In genomic region chr14:49853158-49853477, GRCh38 we compare ENCODE assay signal across 8 cellular contexts. TPM values are rescaled to one million over a fixed set of nuclear protein-coding genes. Genes with fewer than 3 reads are reported as not detected.
DNase-seq lines count a peak whose midpoint lies in the region; ATAC-seq, FAIRE-seq and TF ChIP-seq lines count a peak whose summit lies in the region.

No MANE protein-coding gene starts in this region.

- H3K4me3 Mint-ChIP-seq in activated naive CD8-positive, alpha-beta T cell = peak overlapping the region; percentile 98

- TF ChIP-seq POLR2A in thyroid gland (IDR thresholded peaks at IDR 0.05) = no peak

- H3K27ac ChIP-seq in keratinocyte (ENCODE audit: control insufficient read depth, insufficient read depth, low read length) = peak overlapping the region; percentile 87
- H3K27ac ChIP-seq in thyroid gland = peak overlapping the region; percentile 43 to 82 (median 75)

- no peaks in the 10 kb centered on the region for H4K20me1 ChIP-seq in keratinocyte (ENCODE audit: control insufficient read depth, extremely low read depth, insufficient read depth, low read length)

- H3K9me3 ChIP-seq in keratinocyte (ENCODE audit: control insufficient read depth, low read depth, low read length) = no peaks in the 10 kb centered on the region
- no peaks in the 10 kb centered on the region for H3K9me3 ChIP-seq in thyroid gland

- H2AFZ ChIP-seq in keratinocyte (ENCODE audit: control insufficient read depth, low read length) = peak overlapping the region; percentile 87

- intact Hi-C loops in thyroid gland (cut with DNase I) = no loop called here

- H3K36me3 Mint-ChIP-seq in activated naive CD8-positive, alpha-beta T cell = peaks cover 6% of the 10 kb centered on the region

- no peak for TF ChIP-seq CTCF in keratinocyte (optimal IDR thresholded peaks at IDR 0.05 in 1 of 3, IDR thresholded peaks at IDR 0.05 in 1 of 3, conservative IDR thresholded peaks at IDR 0.05 in 1 of 3; ENCODE audit: extremely low read depth in 1 of 3, insufficient read depth in 2 of 3, low read length in 3 of 3)
- TF ChIP-seq CTCF in thyroid gland (IDR thresholded peaks at IDR 0.05) = peak in 2 of 6 experiments; percentile 5 to 6

- H3K27me3 ChIP-seq in keratinocyte (ENCODE audit: control insufficient read depth, extremely low read depth, insufficient read depth, low read length) (no peaks in the 10 kb centered on the region), thyroid gland (no peaks in the 10 kb centered on the region)

- H3K4me1 ChIP-seq in keratinocyte (ENCODE audit: control insufficient read depth, extremely low read depth, insufficient read depth, low read length) (peaks cover 8% of the 10 kb centered on the region), thyroid gland (peaks cover 5 to 23% of the 10 kb centered on the region in 2 donors)

- ATAC-seq in HG02852 (IDR thresholded peaks at IDR 0.05; ENCODE audit: unreplicated experiment) = peak; percentile 6

- dilution Hi-C loops in keratinocyte (cut with MboI; ENCODE audit: extremely low pct_ligation_motif_present, low sequenced_read_pairs) = no loop called here

- WGBS in thyroid gland, 2 donors = 4 to 7% methylated on average over 14 of the region's 14 CpGs

- no peak for FAIRE-seq in keratinocyte (lab: Jason Lieb, UNC)

- DNase-seq in keratinocyte (ENCODE audit: low read depth, low spot score) = no peak
- DNase-seq in thyroid gland = no peak
- DNase-seq in NCI-H226 = no peak
- DNase-seq in NCI-H2029 treated with DMSO at 0.1 percent for 48 hours (lab: John Stamatoyannopoulos, UW) = no peak
- DNase-seq in stimulated activated CD4-positive, alpha-beta T cell treated with anti-CD3 and anti-CD28 coated beads, Interleukin-12 subunit alpha, Interleukin-12 subunit beta, amount 100 ng/mL, for 4 hours = no peak

- no peaks in the 10 kb centered on the region for H3K9me3 Mint-ChIP-seq in activated naive CD8-positive, alpha-beta T cell (ENCODE audit: low read depth)

- peaks cover 36% of the 10 kb centered on the region for H3K4me1 Mint-ChIP-seq in activated naive CD8-positive, alpha-beta T cell (ENCODE audit: low read depth)

- H3K36me3 ChIP-seq in keratinocyte (ENCODE audit: control insufficient read depth in 2 of 2, extremely low read depth in 1 of 2, insufficient read depth in 2 of 2, low read length in 2 of 2) (peaks cover 3 to 7% of the 10 kb centered on the region in 2 experiments), thyroid gland (peaks cover 8 to 10% of the 10 kb centered on the region in 2 donors)

- H3K4me3 ChIP-seq in GM08714 (ENCODE audit: low read length) = peak overlapping the region; percentile 87
- peak overlapping the region; percentile 74 to 98 (median 96) for H3K4me3 ChIP-seq in keratinocyte (ENCODE audit: control insufficient read depth in 2 of 3, extremely low read depth in 1 of 3, insufficient read depth in 2 of 3, low read depth in 1 of 3, low read length in 3 of 3)
- peak overlapping the region in 2 of 3 donors; percentile 51 to 79 for H3K4me3 ChIP-seq in thyroid gland (replicated peaks in 1 of 3)

- H3K9me1 ChIP-seq in keratinocyte (ENCODE audit: control insufficient read depth, extremely low read depth, insufficient read depth, low read length) = no peaks in the 10 kb centered on the region

- H3K4me2 ChIP-seq in keratinocyte (ENCODE audit: control insufficient read depth, extremely low read depth, insufficient read depth, low read depth, low read length) = peak overlapping the region; percentile 94

- H3K9ac ChIP-seq in keratinocyte (ENCODE audit: control insufficient read depth, extremely low read depth, insufficient read depth, low read length) = peak overlapping the region; percentile 97

- peaks cover 39% of the 10 kb centered on the region for H3K79me2 ChIP-seq in keratinocyte (ENCODE audit: control insufficient read depth, insufficient read depth, low read length)

- peak overlapping the region; percentile 99 for H3K27ac Mint-ChIP-seq in activated naive CD8-positive, alpha-beta T cell

- no peaks in the 10 kb centered on the region for H3K27me3 Mint-ChIP-seq in activated naive CD8-positive, alpha-beta T cell

RNA-seq across cellular contexts. Expression of gene NEMF, which starts 0.5 kb away (rescaled TPM):
- polyA plus RNA-seq in keratinocyte = 25.7 to 55.1 TPM (median 35.8 TPM) in 3 replicates
- polyA plus RNA-seq in keratinocyte (2011; ENCODE audit: low read depth) = 138 TPM
- 17.6 and 29.0 TPM in 2 replicates for polyA plus RNA-seq in keratinocyte (2011; cell fraction: cytosol; rRNA removed)
- polyA plus RNA-seq in keratinocyte (2011; cell fraction: nucleus; rRNA removed) = 62.6 and 76.4 TPM in 2 replicates
- 28.4 and 40.4 TPM in 2 replicates for polyA plus RNA-seq in keratinocyte (2012; ENCODE audit: low replicate concordance)
- 12.7 to 89.0 TPM (median 74.1 TPM) in 3 replicates for polyA minus RNA-seq in keratinocyte
- polyA minus RNA-seq in keratinocyte (2011; cell fraction: cytosol; rRNA and poly(A)+ RNA removed) = 23.8 TPM
- 70.6 and 125 TPM in 2 replicates for polyA minus RNA-seq in keratinocyte (2011; cell fraction: nucleus; rRNA and poly(A)+ RNA removed)
- 100 to 1,000 TPM in 3 of 4 donors, 10 to 100 TPM in 1; 93.9 to 170 (median 118) TPM for total RNA-seq in thyroid gland

RNA-seq across cellular contexts. Expression of gene ARF6, which starts 39.8 kb away (rescaled TPM):
- polyA plus RNA-seq in keratinocyte = 33.1 to 65.0 TPM (median 53.4 TPM) in 3 replicates
- 98.0 TPM for polyA plus RNA-seq in keratinocyte (2011; ENCODE audit: low read depth)
- polyA plus RNA-seq in keratinocyte (2011; cell fraction: cytosol; rRNA removed) = 42.6 and 47.5 TPM in 2 replicates
- 32.9 and 33.8 TPM in 2 replicates for polyA plus RNA-seq in keratinocyte (2011; cell fraction: nucleus; rRNA removed)
- 76.5 and 84.7 TPM in 2 replicates for polyA plus RNA-seq in keratinocyte (2012; ENCODE audit: low replicate concordance)
- 41.0 to 92.7 TPM (median 49.6 TPM) in 3 replicates for polyA minus RNA-seq in keratinocyte
- polyA minus RNA-seq in keratinocyte (2011; cell fraction: cytosol; rRNA and poly(A)+ RNA removed) = 44.9 TPM
- 16.6 and 25.8 TPM in 2 replicates for polyA minus RNA-seq in keratinocyte (2011; cell fraction: nucleus; rRNA and poly(A)+ RNA removed)
- total RNA-seq in thyroid gland = 10 to 100 TPM; 35.6 to 59.4 (median 48.5) TPM
